Comparison of ENCODE assay signal across 8 cellular contexts in genomic region chr4:18689308-18689915, GRCh38.
DNase-seq lines count a peak whose midpoint lies in the region; ATAC-seq and TF ChIP-seq lines count a peak whose summit lies in the region.

No MANE protein-coding gene starts in this region.

- no peak overlapping the region for H3K4me3 ChIP-seq in fibroblast of mammary gland (ENCODE audit: control insufficient read depth, low read depth, low read length)

- TF ChIP-seq CTCF in fibroblast of mammary gland (conservative IDR thresholded peaks at IDR 0.05; ENCODE audit: control insufficient read depth, insufficient read depth, low read depth, low read length) = peak; percentile 93
- peak; percentile 92 for TF ChIP-seq CTCF in neural crest cell (conservative IDR thresholded peaks at IDR 0.05)

- H3K4me3 Mint-ChIP-seq in activated T-cell treated with anti-CD3 and anti-CD28 coated beads, Interleukin-2, amount 50 U/mL, for 24 hours = no peak overlapping the region
- no peak overlapping the region for H3K4me3 Mint-ChIP-seq in neural crest cell

- peaks cover 1% of the 10 kb centered on the region for H3K4me1 Mint-ChIP-seq in activated T-cell treated with anti-CD3 and anti-CD28 coated beads, Interleukin-2, amount 50 U/mL, for 24 hours (ENCODE audit: low read depth)
- H3K4me1 Mint-ChIP-seq in neural crest cell = peaks cover 24% of the 10 kb centered on the region

- H3K36me3 Mint-ChIP-seq in activated T-cell treated with anti-CD3 and anti-CD28 coated beads, Interleukin-2, amount 50 U/mL, for 24 hours (ENCODE audit: low read depth) = no peaks in the 10 kb centered on the region
- H3K36me3 Mint-ChIP-seq in neural crest cell (ENCODE audit: low read depth) = no peaks in the 10 kb centered on the region

- peak; percentile 14 for DNase-seq in activated T-cell treated with anti-CD3 and anti-CD28 coated beads for 1 hour (ENCODE audit: low read depth)
- DNase-seq in activated T-cell treated with anti-CD3 and anti-CD28 coated beads, Interleukin-2, amount 50 U/mL, for 24 hours = no peak
- peak; percentile 58 for DNase-seq in NCI-H1694 treated with DMSO at 0.1 percent for 48 hours (lab: John Stamatoyannopoulos, UW)
- DNase-seq in activated CD4-positive, alpha-beta T cell treated with anti-CD3 and anti-CD28 coated beads, Interleukin-2, amount 50 U/mL, for 48 hours = peak; percentile 31 to 48
- peak; percentile 63 for DNase-seq in fibroblast of mammary gland (ENCODE audit: low read depth)
- DNase-seq in neural crest cell (ENCODE audit: low read depth, low spot score) = peak; percentile 71
- DNase-seq in epidermal melanocyte (ENCODE audit: insufficient read length, low spot score) = no peak

- no peak overlapping the region for H3K27ac Mint-ChIP-seq in activated T-cell treated with anti-CD3 and anti-CD28 coated beads, Interleukin-2, amount 50 U/mL, for 24 hours
- no peak overlapping the region for H3K27ac Mint-ChIP-seq in neural crest cell (ENCODE audit: unreplicated experiment)

- peak; percentile 63 for ATAC-seq in HG02588 (IDR thresholded peaks at IDR 0.05; ENCODE audit: unreplicated experiment)

- H3K9me3 Mint-ChIP-seq in activated T-cell treated with anti-CD3 and anti-CD28 coated beads, Interleukin-2, amount 50 U/mL, for 24 hours = no peaks in the 10 kb centered on the region
- no peaks in the 10 kb centered on the region for H3K9me3 Mint-ChIP-seq in neural crest cell

- H3K27me3 Mint-ChIP-seq in activated T-cell treated with anti-CD3 and anti-CD28 coated beads, Interleukin-2, amount 50 U/mL, for 24 hours = peaks cover 6% of the 10 kb centered on the region
- H3K27me3 Mint-ChIP-seq in neural crest cell (ENCODE audit: low read depth) = no peaks in the 10 kb centered on the region

Comparison
In these comparisons a context has a peak if more than half of its experiments do, and no peak if none do; other contexts are left out.
1. DNase-seq: peak in activated T-cell treated with anti-CD3 and anti-CD28 coated beads for 1 hour (single experiment), NCI-H1694 treated with DMSO at 0.1 percent for 48 hours (single experiment), activated CD4-positive, alpha-beta T cell treated with anti-CD3 and anti-CD28 coated beads, Interleukin-2, amount 50 U/mL, for 48 hours (2 of 2), fibroblast of mammary gland (single experiment) and neural crest cell (single experiment); none in activated T-cell treated with anti-CD3 and anti-CD28 coated beads, Interleukin-2, amount 50 U/mL, for 24 hours (single experiment) and epidermal melanocyte (single experiment).